ENCODE assay signal across 1 cellular context in genomic region chr2:202519453-202519852, GRCh38.
TF ChIP-seq lines count a peak whose summit lies in the region.

No MANE protein-coding gene starts in this region.

TF ChIP-seq in K562, 482 proteins besides CTCF, POLR2A, EP300 and RAD21 (continued from another document):
- TF ChIP-seq THAP12 (CRISPR knock-in tag; IDR thresholded peaks at IDR 0.05) (no peak), MTA1 (IDR thresholded peaks at IDR 0.05; ENCODE audit: borderline replicate concordance) (no peak), E2F1 (CRISPR knock-in tag; IDR thresholded peaks at IDR 0.05) (no peak), GTF2F1 (IDR thresholded peaks at IDR 0.05; ENCODE audit: low read depth, low read length) (no peak), PREB (CRISPR knock-in tag; IDR thresholded peaks at IDR 0.05) (no peak), TOE1 (IDR thresholded peaks at IDR 0.05; ENCODE audit: borderline replicate concordance) (no peak), TOE1 (CRISPR knock-in tag; IDR thresholded peaks at IDR 0.05; ENCODE audit: borderline replicate concordance, low read depth) (no peak)
